ENCODE assay signal across 21 cellular contexts in the genomic region with DNA sequence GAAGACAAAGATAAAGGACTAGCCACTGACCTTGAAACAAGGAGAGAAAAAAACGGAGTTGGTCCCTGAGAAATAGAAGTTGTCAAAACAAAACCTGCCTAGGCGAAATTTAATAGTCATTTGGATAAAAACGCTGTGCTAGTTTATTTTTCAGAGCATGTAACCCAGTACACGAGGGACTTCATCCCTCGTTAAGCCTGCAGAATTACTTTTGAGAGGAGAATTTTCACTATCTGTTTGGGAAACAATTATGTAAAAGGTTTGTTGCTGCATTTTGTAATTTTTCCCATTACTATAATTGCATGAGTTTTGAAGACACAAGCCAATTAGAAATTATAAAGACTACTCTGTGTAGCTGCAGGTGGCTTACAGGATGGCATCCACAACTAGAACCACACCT.
"Had no signal": no experiment of that assay in that cellular context is flagged by ENCODE, and none has a peak within 500 bp of the region (broad histone marks: within the 10 kb centered on the region; RNA-seq: fewer than 3 reads in every experiment).

No MANE protein-coding gene starts in this region.

- H3K27ac ChIP-seq: HL-60, KMS-11, PC-9, Peyer's patch, SJCRH30 had no signal

- H3K27me3 ChIP-seq: Peyer's patch, SJCRH30 had no signal

- H3K4me1 ChIP-seq: Peyer's patch had no signal

- H3K4me3 ChIP-seq: K562, PC-9, Peyer's patch, SJCRH30 had no signal

- DNase-seq: Kasumi-1; MM.1S; NCI-H1092 treated with DMSO at 0.1 percent for 48 hours; NCI-H1417 treated with DMSO at 0.1 percent for 48 hours; NCI-H1694; NCI-H187 treated with DMSO at 0.1 percent for 48 hours; NCI-H2081; NCI-H2227 treated with DMSO at 0.1 percent for 48 hours; NCI-H524; NCI-H526 treated with DMSO at 0.1 percent for 48 hours; NCI-H748 treated with DMSO at 0.1 percent for 48 hours; NK-92 treated with Interleukin-12 subunit alpha and Interleukin-12 subunit beta, amount 100 ng/mL, for 24 hours; OCI-M1; PC-9; Peyer's patch; SHP77 treated with DMSO at 0.1 percent for 48 hours; SJCRH30; T-helper 1 cell had no signal

- H3K36me3 ChIP-seq: Peyer's patch, SJCRH30 had no signal
